Comparison of ENCODE assay signal across 1 cellular context in genomic region chr4:147957446-147957845, GRCh38.
TF ChIP-seq lines count a peak whose summit lies in the region.

No MANE protein-coding gene starts in this region.

TF ChIP-seq in WTC11, 78 proteins besides CTCF, POLR2A, EP300 and RAD21 (continued from another document):
- TF ChIP-seq CREM (CRISPR knock-in tag; IDR thresholded peaks at IDR 0.05) (no peak), FOXP1 (CRISPR knock-in tag; IDR thresholded peaks at IDR 0.05; ENCODE audit: borderline replicate concordance) (no peak), ARID4B (CRISPR knock-in tag; IDR thresholded peaks at IDR 0.05; ENCODE audit: borderline replicate concordance) (no peak), MXD4 (CRISPR knock-in tag; IDR thresholded peaks at IDR 0.05; ENCODE audit: borderline replicate concordance) (no peak), OVOL2 (CRISPR knock-in tag; IDR thresholded peaks at IDR 0.05; ENCODE audit: borderline replicate concordance) (no peak), ELF4 (CRISPR knock-in tag; IDR thresholded peaks at IDR 0.05; ENCODE audit: low read depth) (no peak), IRF2 (CRISPR knock-in tag; IDR thresholded peaks at IDR 0.05; ENCODE audit: borderline replicate concordance, low read depth) (no peak), SMAD3 (CRISPR knock-in tag; IDR thresholded peaks at IDR 0.05; ENCODE audit: borderline replicate concordance) (no peak), ZNF121 (CRISPR knock-in tag; IDR thresholded peaks at IDR 0.05) (no peak), ZNF423 (CRISPR knock-in tag; IDR thresholded peaks at IDR 0.05) (no peak)
- TF ChIP-seq, protein P1, sequence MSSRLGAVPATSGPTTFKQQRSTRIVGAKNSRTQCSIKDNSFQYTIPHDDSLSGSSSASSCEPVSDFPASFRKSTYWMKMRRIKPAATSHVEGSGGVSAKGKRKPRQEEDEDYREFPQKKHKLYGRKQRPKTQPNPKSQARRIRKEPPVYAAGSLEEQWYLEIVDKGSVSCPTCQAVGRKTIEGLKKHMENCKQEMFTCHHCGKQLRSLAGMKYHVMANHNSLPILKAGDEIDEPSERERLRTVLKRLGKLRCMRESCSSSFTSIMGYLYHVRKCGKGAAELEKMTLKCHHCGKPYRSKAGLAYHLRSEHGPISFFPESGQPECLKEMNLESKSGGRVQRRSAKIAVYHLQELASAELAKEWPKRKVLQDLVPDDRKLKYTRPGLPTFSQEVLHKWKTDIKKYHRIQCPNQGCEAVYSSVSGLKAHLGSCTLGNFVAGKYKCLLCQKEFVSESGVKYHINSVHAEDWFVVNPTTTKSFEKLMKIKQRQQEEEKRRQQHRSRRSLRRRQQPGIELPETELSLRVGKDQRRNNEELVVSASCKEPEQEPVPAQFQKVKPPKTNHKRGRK (CRISPR knock-in tag; IDR thresholded peaks at IDR 0.05; ENCODE audit: borderline replicate concordance): no peak
